ENCODE assay signal across 9 cellular contexts in the genomic region with DNA sequence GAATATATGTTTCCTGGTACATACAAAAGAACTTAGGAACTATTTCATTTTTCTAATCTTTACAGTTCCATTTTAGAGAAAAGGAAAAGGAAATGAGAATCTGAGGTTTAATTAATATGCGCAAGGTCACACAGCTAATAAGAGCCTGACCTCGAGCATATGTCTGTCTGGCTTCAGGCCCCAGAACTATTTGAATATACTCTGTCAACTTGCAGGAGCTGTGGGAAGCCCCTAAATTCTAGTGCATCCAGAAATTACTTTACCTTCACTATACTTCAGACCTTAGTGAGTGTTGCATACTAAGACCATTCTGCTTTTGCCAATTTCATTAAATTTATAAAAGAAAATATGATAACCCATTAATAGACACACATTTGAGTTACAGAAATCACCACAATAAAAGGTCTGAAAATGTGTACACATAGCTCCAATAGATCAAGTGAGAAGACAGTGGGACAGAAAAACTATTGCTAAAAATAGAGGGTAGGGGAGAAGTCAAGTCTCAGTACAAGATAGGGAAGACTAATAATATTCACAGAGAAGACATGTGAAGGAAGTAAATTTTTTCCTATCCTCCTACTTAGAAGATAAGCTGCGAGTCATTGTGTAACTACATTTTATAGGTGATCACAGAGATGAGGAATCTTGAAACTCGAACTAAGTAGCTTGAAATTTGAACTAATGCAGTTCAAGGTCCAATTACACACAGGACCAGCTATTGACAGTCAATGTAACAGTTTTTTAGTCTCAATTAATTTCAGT. TPM values are rescaled to one million over a fixed set of nuclear protein-coding genes. Genes with fewer than 3 reads are reported as not detected.
DNase-seq lines count a peak whose midpoint lies in the region; ATAC-seq and TF ChIP-seq lines count a peak whose summit lies in the region.
"Had no signal": no experiment of that assay in that cellular context is flagged by ENCODE, and none has a peak within 500 bp of the region (broad histone marks: within the 10 kb centered on the region; RNA-seq: fewer than 3 reads in every experiment).

No MANE protein-coding gene starts in this region.

- H3K36me3 Mint-ChIP-seq in natural killer cell treated with Interleukin-12 subunit alpha and Interleukin-12 subunit beta and Interleukin-15 and Interleukin-18, amount 100 ng/mL, for 72 hours = no peaks in the 10 kb centered on the region
- H3K36me3 Mint-ChIP-seq in natural killer cell = no peaks in the 10 kb centered on the region
- H3K36me3 Mint-ChIP-seq: activated naive CD8-positive, alpha-beta T cell treated with anti-CD3 and anti-CD28 coated beads, Interleukin-2, amount 10 ng/mL, durations not matched to agents 7 days and 5 days had no signal

- TF ChIP-seq EP300 in esophagus muscularis mucosa (IDR thresholded peaks at IDR 0.05) = no peak

- ATAC-seq in natural killer cell treated with Interleukin-12 subunit alpha and Interleukin-12 subunit beta and Interleukin-15 and Interleukin-18, amount 100 ng/mL, for 72 hours = peak; percentile 45 to 75
- ATAC-seq in natural killer cell (no peak), HG03039 (IDR thresholded peaks at IDR 0.05; ENCODE audit: unreplicated experiment) (peak; percentile 96), sciatic nerve (no peak)

- H3K79me2 ChIP-seq in smooth muscle cell (ENCODE audit: low read depth) = no peaks in the 10 kb centered on the region

- H3K27me3 ChIP-seq in smooth muscle cell (ENCODE audit: low read depth) = no peaks in the 10 kb centered on the region
- H3K27me3 ChIP-seq in esophagus muscularis mucosa = no peaks in the 10 kb centered on the region

- no peaks in the 10 kb centered on the region for H3K9me3 Mint-ChIP-seq in natural killer cell treated with Interleukin-12 subunit alpha and Interleukin-12 subunit beta and Interleukin-15 and Interleukin-18, amount 100 ng/mL, for 72 hours
- no peaks in the 10 kb centered on the region for H3K9me3 Mint-ChIP-seq in natural killer cell
- H3K9me3 Mint-ChIP-seq: activated naive CD8-positive, alpha-beta T cell treated with anti-CD3 and anti-CD28 coated beads, Interleukin-2, amount 10 ng/mL, durations not matched to agents 7 days and 5 days had no signal

- peak overlapping the region; percentile 83 for H3K27ac ChIP-seq in smooth muscle cell (ENCODE audit: low read depth)
- H3K27ac ChIP-seq in esophagus muscularis mucosa (replicated peaks in 1 of 4) = no peak overlapping the region

- 43% methylated on average over 4 of the region's 4 CpGs for WGBS in smooth muscle cell (ENCODE audit: low lambda C conversion rate)
- WGBS in esophagus muscularis mucosa = 67% methylated on average over 4 of the region's 4 CpGs

- H3K4me2 ChIP-seq in smooth muscle cell = peak overlapping the region; percentile 77

- H2AFZ ChIP-seq in smooth muscle cell (ENCODE audit: low read depth) = peak overlapping the region; percentile 65

- peak overlapping the region; percentile 1 for H3K4me3 Mint-ChIP-seq in natural killer cell treated with Interleukin-12 subunit alpha and Interleukin-12 subunit beta and Interleukin-15 and Interleukin-18, amount 100 ng/mL, for 72 hours
- no peak overlapping the region for H3K4me3 Mint-ChIP-seq in natural killer cell
- H3K4me3 Mint-ChIP-seq: activated naive CD8-positive, alpha-beta T cell treated with anti-CD3 and anti-CD28 coated beads, Interleukin-2, amount 10 ng/mL, durations not matched to agents 7 days and 5 days had no signal

- no peak overlapping the region for H3K9ac ChIP-seq in smooth muscle cell (ENCODE audit: low read depth)

- no peak for TF ChIP-seq POLR2A in esophagus muscularis mucosa (IDR thresholded peaks at IDR 0.05; ENCODE audit: low read depth)

- no peak for DNase-seq in natural killer cell treated with Interleukin-12 subunit alpha and Interleukin-12 subunit beta and Interleukin-15 and Interleukin-18, amount 100 ng/mL, for 72 hours (ENCODE audit: low spot score)
- DNase-seq in natural killer cell = no peak
- peak; percentile 65 for DNase-seq in SIG-M5 treated with dmso at 0.1 percent for 504 hours (lab: John Stamatoyannopoulos, UW; ENCODE audit: unreplicated experiment)
- no peak for DNase-seq in smooth muscle cell (lab: John Stamatoyannopoulos, UW; ENCODE audit: unreplicated experiment)
- DNase-seq in DMS114 treated with DMSO at 0.1 percent for 48 hours (lab: John Stamatoyannopoulos, UW; ENCODE audit: unreplicated experiment) = no peak
- no peak for DNase-seq in sciatic nerve (ENCODE audit: low spot score)
- no peak for DNase-seq in esophagus muscularis mucosa (ENCODE audit: extremely low spot score)
- DNase-seq: activated naive CD8-positive, alpha-beta T cell treated with anti-CD3 and anti-CD28 coated beads, Interleukin-2, amount 10 ng/mL, durations not matched to agents 7 days and 5 days had no signal

- peaks cover 0 to 9% of the 10 kb centered on the region in 2 donors for H3K27me3 Mint-ChIP-seq in natural killer cell treated with Interleukin-12 subunit alpha and Interleukin-12 subunit beta and Interleukin-15 and Interleukin-18, amount 100 ng/mL, for 72 hours
- peaks cover 0 to 6% of the 10 kb centered on the region in 2 donors for H3K27me3 Mint-ChIP-seq in natural killer cell (ENCODE audit: low read depth in 2 of 2)

- no peak for TF ChIP-seq CTCF in natural killer cell (IDR thresholded peaks at IDR 0.05)
- no peak for TF ChIP-seq CTCF in smooth muscle cell (IDR thresholded peaks at IDR 0.05; ENCODE audit: borderline replicate concordance, insufficient read depth, poor library complexity, severe bottlenecking)
- no peak for TF ChIP-seq CTCF in esophagus muscularis mucosa (IDR thresholded peaks at IDR 0.05)

- H3K36me3 ChIP-seq in smooth muscle cell (ENCODE audit: low read depth) = no peaks in the 10 kb centered on the region
- no peaks in the 10 kb centered on the region for H3K36me3 ChIP-seq in esophagus muscularis mucosa

- peaks cover 11% of the 10 kb centered on the region for H3F3A ChIP-seq in smooth muscle cell (ENCODE audit: low read depth)

- intact Hi-C loops in natural killer cell (cut with micrococcal nuclease) = no loop called here
- intact Hi-C loops in sciatic nerve (cut with DNase I) = no loop called here
- intact Hi-C loops in esophagus muscularis mucosa (cut with DNase I) = no loop called here

- H4K20me1 ChIP-seq in smooth muscle cell (ENCODE audit: low read depth) = no peaks in the 10 kb centered on the region

- H3K4me1 Mint-ChIP-seq in natural killer cell treated with Interleukin-12 subunit alpha and Interleukin-12 subunit beta and Interleukin-15 and Interleukin-18, amount 100 ng/mL, for 72 hours (ENCODE audit: low read depth in 2 of 2) = peaks cover 0 to 6% of the 10 kb centered on the region in 2 donors
- no peaks in the 10 kb centered on the region for H3K4me1 Mint-ChIP-seq in natural killer cell
- H3K4me1 Mint-ChIP-seq: activated naive CD8-positive, alpha-beta T cell treated with anti-CD3 and anti-CD28 coated beads, Interleukin-2, amount 10 ng/mL, durations not matched to agents 7 days and 5 days had no signal

- peak overlapping the region in 1 of 2 donors; percentile 4 for H3K27ac Mint-ChIP-seq in natural killer cell treated with Interleukin-12 subunit alpha and Interleukin-12 subunit beta and Interleukin-15 and Interleukin-18, amount 100 ng/mL, for 72 hours
- H3K27ac Mint-ChIP-seq in natural killer cell = no peak overlapping the region
- H3K27ac Mint-ChIP-seq: activated naive CD8-positive, alpha-beta T cell treated with anti-CD3 and anti-CD28 coated beads, Interleukin-2, amount 10 ng/mL, durations not matched to agents 7 days and 5 days had no signal

- H3K4me3 ChIP-seq in smooth muscle cell (no peak overlapping the region), esophagus muscularis mucosa (no peak overlapping the region)

- H3K4me1 ChIP-seq in smooth muscle cell (ENCODE audit: low read depth) (peaks cover 20% of the 10 kb centered on the region), esophagus muscularis mucosa (no peaks in the 10 kb centered on the region)

- H3K9me3 ChIP-seq in smooth muscle cell (replicated peaks; ENCODE audit: low read depth) = no peaks in the 10 kb centered on the region
- H3K9me3 ChIP-seq in esophagus muscularis mucosa = no peaks in the 10 kb centered on the region

RNA-seq across cellular contexts. Expression of gene RGS13, which starts 3.8 kb away (rescaled TPM):
- total RNA-seq in natural killer cell treated with Interleukin-12 subunit alpha and Interleukin-12 subunit beta and Interleukin-15 and Interleukin-18, amount 100 ng/mL, for 72 hours = 1 to 10 TPM in 1 of 2 donors, under 1 TPM in 1; 0.64 to 1.1 TPM
- 1 to 10 TPM in 1 of 3 donors, under 1 TPM in 2; 0.45 to 1.3 (median 0.77) TPM for total RNA-seq in natural killer cell
- 1.3 TPM in 1 of 2 replicates, not detected in the other for total RNA-seq in smooth muscle cell
- polyA plus RNA-seq in smooth muscle cell = 0.27 and 0.45 TPM in 2 replicates
- 0.22 TPM for total RNA-seq in sciatic nerve
- 1 to 10 TPM in 3 of 4 donors, not detected in 1; 1.0 to 4.3 (median 2.5) TPM for total RNA-seq in esophagus muscularis mucosa

Comparison
In these comparisons a context has a peak if more than half of its experiments do, and no peak if none do; other contexts are left out.
1. ATAC-seq: peak in natural killer cell treated with Interleukin-12 subunit alpha and Interleukin-12 subunit beta and Interleukin-15 and Interleukin-18, amount 100 ng/mL, for 72 hours (2 of 2) and HG03039 (single experiment); none in natural killer cell (0 of 3) and sciatic nerve (single experiment).